In the genomic region with DNA sequence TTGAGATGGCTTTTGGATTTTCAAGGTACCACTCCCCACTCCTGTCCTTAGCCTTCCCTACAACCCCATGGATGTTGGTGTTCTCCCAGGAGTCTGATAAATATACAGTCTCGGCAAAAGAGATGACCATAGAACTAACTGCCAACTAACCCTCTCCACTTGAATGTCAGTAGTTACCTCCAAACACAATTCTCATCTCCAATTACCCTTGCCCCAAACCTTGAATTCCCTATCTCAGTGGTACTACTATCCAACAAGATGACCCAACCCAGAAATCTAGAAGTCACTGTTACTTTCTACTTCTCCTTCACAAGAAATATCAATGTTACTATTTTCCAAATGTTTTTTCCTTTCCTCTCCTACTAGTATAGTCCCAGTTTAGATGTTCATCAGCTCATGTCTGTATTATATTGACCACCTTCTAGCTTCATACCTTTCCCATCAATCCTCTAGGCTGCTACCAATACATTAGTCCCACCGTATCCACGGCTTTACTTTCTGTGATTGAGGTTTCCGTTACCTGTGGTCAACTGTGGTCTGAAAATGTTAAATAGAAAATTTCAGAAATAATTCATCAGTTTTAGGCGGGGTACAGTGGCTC, we compare ENCODE assay signal across 24 cellular contexts.
"Had no signal": no experiment of that assay in that cellular context is flagged by ENCODE, and none has a peak within 500 bp of the region (broad histone marks: within the 10 kb centered on the region; RNA-seq: fewer than 3 reads in every experiment).

No MANE protein-coding gene starts in this region.

- H3K4me1 ChIP-seq: esophagus muscularis mucosa, foreskin keratinocyte, heart left ventricle, pancreas, right lobe of liver, suprapubic skin, transverse colon, upper lobe of right lung, uterus had no signal

- H3K27ac ChIP-seq: esophagus muscularis mucosa, foreskin keratinocyte, gastroesophageal sphincter, heart left ventricle, hepatocyte, pancreas, right lobe of liver, suprapubic skin, transverse colon, upper lobe of right lung, uterus had no signal

- H3K9me3 ChIP-seq: esophagus muscularis mucosa, gastroesophageal sphincter, heart left ventricle, pancreas, right lobe of liver, suprapubic skin, transverse colon, upper lobe of right lung, uterus had no signal

- H3K27ac Mint-ChIP-seq: memory B cell; stimulated activated naive CD8-positive, alpha-beta T cell treated with anti-CD3 and anti-CD28 coated beads, Interleukin-15, amount 100 ng/mL, for 72 hours had no signal

- H3K4me3 Mint-ChIP-seq: memory B cell; natural killer cell; stimulated activated naive CD8-positive, alpha-beta T cell treated with anti-CD3 and anti-CD28 coated beads, Interleukin-15, amount 100 ng/mL, for 72 hours had no signal

- H3K27me3 ChIP-seq: esophagus muscularis mucosa, foreskin keratinocyte, gastroesophageal sphincter, heart left ventricle, hepatocyte, pancreas, right lobe of liver, suprapubic skin, transverse colon, upper lobe of right lung, uterus had no signal

- H2AFZ ChIP-seq: hepatocyte had no signal

- ATAC-seq: gastroesophageal sphincter; heart left ventricle; left lobe of liver; natural killer cell; pancreas; right lobe of liver; stimulated activated naive CD8-positive, alpha-beta T cell treated with anti-CD3 and anti-CD28 coated beads, Interleukin-15, amount 100 ng/mL, for 72 hours; upper lobe of right lung had no signal

- H3K4me1 Mint-ChIP-seq: stimulated activated naive CD8-positive, alpha-beta T cell treated with anti-CD3 and anti-CD28 coated beads, Interleukin-15, amount 100 ng/mL, for 72 hours had no signal

- H3K27me3 Mint-ChIP-seq: memory B cell; progenitor cell of endocrine pancreas; stimulated activated naive CD8-positive, alpha-beta T cell treated with anti-CD3 and anti-CD28 coated beads, Interleukin-15, amount 100 ng/mL, for 72 hours had no signal

- H3K9me3 Mint-ChIP-seq: memory B cell; natural killer cell; stimulated activated naive CD8-positive, alpha-beta T cell treated with anti-CD3 and anti-CD28 coated beads, Interleukin-15, amount 100 ng/mL, for 72 hours had no signal

- H3K36me3 ChIP-seq: uterus had no signal

- H3K4me3 ChIP-seq: esophagus muscularis mucosa, gastroesophageal sphincter, heart left ventricle, hepatocyte, lung, pancreas, right lobe of liver, suprapubic skin, transverse colon, upper lobe of right lung, uterus had no signal

- H3K79me2 ChIP-seq: hepatocyte had no signal

- H3K4me2 ChIP-seq: hepatocyte had no signal

- DNase-seq: effector memory CD4-positive, alpha-beta T cell; heart left ventricle; kidney; natural killer cell; occipital lobe; pancreas; right lobe of liver; small intestine; stimulated activated CD4-positive, alpha-beta T cell treated with anti-CD3 and anti-CD28 coated beads, Interleukin-15, amount 100 ng/mL, for 24 hours; stimulated activated CD4-positive, alpha-beta T cell treated with anti-CD3 and anti-CD28 coated beads, Interleukin-2, amount 100 ng/mL, for 48 hours; stimulated activated naive CD4-positive, alpha-beta T cell; stimulated activated naive CD8-positive, alpha-beta T cell treated with anti-CD3 and anti-CD28 coated beads, Interleukin-15, amount 100 ng/mL, for 72 hours; transverse colon; upper lobe of right lung; uterus had no signal
